In genomic region chr10:11482306-11482705, GRCh38 we compare ENCODE assay signal across 20 cellular contexts.
"Had no signal": no experiment of that assay in that cellular context is flagged by ENCODE, and none has a peak within 500 bp of the region (broad histone marks: within the 10 kb centered on the region; RNA-seq: fewer than 3 reads in every experiment).

No MANE protein-coding gene starts in this region.

- H3K4me3 ChIP-seq: coronary artery, lower lobe of right lung, prostate gland, spleen, thoracic aorta, upper lobe of left lung had no signal

- H3K36me3 ChIP-seq: prostate gland had no signal

- H3K4me3 Mint-ChIP-seq: activated CD8-positive, alpha-beta T cell treated with anti-CD3 and anti-CD28 coated beads, Interleukin-2, amount 10 ng/mL, durations not matched to agents 7 days and 5 days; activated naive CD8-positive, alpha-beta T cell treated with anti-CD3 and anti-CD28 coated beads, Interleukin-2, amount 50 U/mL, for 24 hours; activated T-helper 1 cell treated with anti-CD3 and anti-CD28 coated beads, Interleukin-12 subunit alpha, Interleukin-12 subunit beta, Interleukin-2, Interleukin-4 antibody, amounts not matched to agents 30 ng/mL and 10 ng/mL and 1 ng/mL, durations not matched to agents 14 hours and 24 hours and 36 hours; naive thymus-derived CD4-positive, alpha-beta T cell had no signal

- H3K9me3 Mint-ChIP-seq: activated naive CD8-positive, alpha-beta T cell treated with anti-CD3 and anti-CD28 coated beads, Interleukin-2, amount 50 U/mL, for 24 hours; activated T-helper 1 cell treated with anti-CD3 and anti-CD28 coated beads, Interleukin-12 subunit alpha, Interleukin-12 subunit beta, Interleukin-2, Interleukin-4 antibody, amounts not matched to agents 30 ng/mL and 10 ng/mL and 1 ng/mL, durations not matched to agents 14 hours and 24 hours and 36 hours; naive thymus-derived CD4-positive, alpha-beta T cell had no signal

- H3K27me3 ChIP-seq: spleen, upper lobe of left lung had no signal

- H3K27ac ChIP-seq: coronary artery, lower lobe of right lung, prostate gland, thoracic aorta, upper lobe of left lung, VCaP had no signal

- H3K4me1 ChIP-seq: lower lobe of right lung, prostate gland, upper lobe of left lung had no signal

- H3K27me3 Mint-ChIP-seq: activated naive CD8-positive, alpha-beta T cell treated with anti-CD3 and anti-CD28 coated beads, Interleukin-2, amount 50 U/mL, for 24 hours had no signal

- H3K27ac Mint-ChIP-seq: activated CD8-positive, alpha-beta T cell treated with anti-CD3 and anti-CD28 coated beads, Interleukin-2, amount 10 ng/mL, durations not matched to agents 7 days and 5 days; activated naive CD8-positive, alpha-beta T cell treated with anti-CD3 and anti-CD28 coated beads, Interleukin-2, amount 50 U/mL, for 24 hours; activated T-helper 1 cell treated with anti-CD3 and anti-CD28 coated beads, Interleukin-12 subunit alpha, Interleukin-12 subunit beta, Interleukin-2, Interleukin-4 antibody, amounts not matched to agents 30 ng/mL and 10 ng/mL and 1 ng/mL, durations not matched to agents 14 hours and 24 hours and 36 hours; naive thymus-derived CD4-positive, alpha-beta T cell had no signal

- DNase-seq: activated CD4-positive, alpha-beta T cell treated with anti-CD3 and anti-CD28 coated beads, Interleukin-2, amount 50 U/mL, for 1 hour; activated CD4-positive, CD25-positive, alpha-beta regulatory T cell treated with anti-CD3 and anti-CD28 coated beads, Interleukin-2, amount 50 U/mL, for 72 hours; activated CD8-positive, alpha-beta T cell treated with anti-CD3 and anti-CD28 coated beads, Interleukin-2, amount 10 ng/mL, durations not matched to agents 7 days and 5 days; activated gamma-delta T cell; activated naive CD4-positive, alpha-beta T cell treated with anti-CD3 and anti-CD28 coated beads, Interleukin-2, amount 50 U/mL, for 16 hours; activated naive CD8-positive, alpha-beta T cell treated with anti-CD3 and anti-CD28 coated beads, Interleukin-2, amount 50 U/mL, for 24 hours; cerebellar nuclear complex; lower lobe of right lung; naive thymus-derived CD4-positive, alpha-beta T cell; spleen; stimulated activated CD4-positive, alpha-beta T cell treated with anti-CD3 and anti-CD28 coated beads, Interleukin-4, amount 100 ng/mL, for 1 hour; stimulated activated naive CD4-positive, alpha-beta T cell treated with Interleukin-2 at 50 U/mL for 16 hours; T-helper 2 cell; upper lobe of left lung had no signal

- H3K9me3 ChIP-seq: lower lobe of right lung, prostate gland, spleen, thoracic aorta, upper lobe of left lung had no signal

- ATAC-seq: activated CD8-positive, alpha-beta T cell treated with anti-CD3 and anti-CD28 coated beads, Interleukin-2, amount 10 ng/mL, durations not matched to agents 7 days and 5 days; activated naive CD8-positive, alpha-beta T cell treated with anti-CD3 and anti-CD28 coated beads, Interleukin-2, amount 50 U/mL, for 24 hours; left lobe of liver; lower lobe of right lung; naive thymus-derived CD4-positive, alpha-beta T cell had no signal
